8 cellular contexts compared by ENCODE assay signal in genomic region chr6:20092071-20092566, GRCh38.
A peak's percentile ranks its signal among the peaks of the same experiment; 100 is the strongest.
DNase-seq lines count a peak whose midpoint lies in the region; ATAC-seq and TF ChIP-seq lines count a peak whose summit lies in the region.

No MANE protein-coding gene starts in this region.

- no peak overlapping the region for H3K27ac Mint-ChIP-seq in HFFc6

- peak; percentile 57 for DNase-seq in ELR (ENCODE audit: low read depth)
- DNase-seq in HFFc6: peak; percentile 41
- DNase-seq in NCI-H2227 (lab: John Stamatoyannopoulos, UW; ENCODE audit: unreplicated experiment): peak; percentile 77
- peak; percentile 73 for DNase-seq in astrocyte of the hippocampus (ENCODE audit: low read depth, low spot score)
- DNase-seq in inferior parietal cortex (ENCODE audit: extremely low spot score): peak; percentile 78
- DNase-seq in tibial artery: no peak
- DNase-seq in ecto neural progenitor cell (ENCODE audit: low spot score): no peak

- H3K4me1 Mint-ChIP-seq in HFFc6 (ENCODE audit: low read depth): no peaks in the 10 kb centered on the region

- no peaks in the 10 kb centered on the region for H3K27me3 ChIP-seq in tibial artery

- intact Hi-C loops in tibial artery (cut with DNase I; ENCODE audit: low total_unique reads): loop anchor here (10.0 kb wide), 1 partner anchor 433 kb away; no protein-coding TSS in a partner anchor

- H3K27ac ChIP-seq in tibial artery: no peak overlapping the region

- H3K9me3 ChIP-seq in tibial artery: no peaks in the 10 kb centered on the region

- no peak overlapping the region for H3K4me3 ChIP-seq in tibial artery

- no peak for ATAC-seq in HG02571 (IDR thresholded peaks at IDR 0.05; ENCODE audit: unreplicated experiment)

- H3K9me3 Mint-ChIP-seq in HFFc6: no peaks in the 10 kb centered on the region

- H3K4me1 ChIP-seq in tibial artery: no peaks in the 10 kb centered on the region

- no peaks in the 10 kb centered on the region for H3K36me3 ChIP-seq in tibial artery

- peak; percentile 90 for TF ChIP-seq CTCF in HFFc6 (IDR thresholded peaks at IDR 0.05)
- peak; percentile 66 to 76 for TF ChIP-seq CTCF in tibial artery (IDR thresholded peaks at IDR 0.05)

- H3K36me3 Mint-ChIP-seq in HFFc6 (ENCODE audit: low read depth): no peaks in the 10 kb centered on the region

- no peak overlapping the region for H3K4me3 Mint-ChIP-seq in HFFc6

- peaks cover 2% of the 10 kb centered on the region; the same call in 1 of the 2 replicates for H3K27me3 Mint-ChIP-seq in HFFc6 (ENCODE audit: insufficient read depth)

Comparison
In these comparisons a context has a peak if more than half of its experiments do, and no peak if none do; other contexts are left out.
1. DNase-seq: peak in ELR (single experiment), HFFc6 (single experiment), NCI-H2227 (single experiment), astrocyte of the hippocampus (single experiment) and inferior parietal cortex (single experiment); none in tibial artery (0 of 2) and ecto neural progenitor cell (single experiment).